Comparison of ENCODE assay signal across 1 cellular context in the genomic region with DNA sequence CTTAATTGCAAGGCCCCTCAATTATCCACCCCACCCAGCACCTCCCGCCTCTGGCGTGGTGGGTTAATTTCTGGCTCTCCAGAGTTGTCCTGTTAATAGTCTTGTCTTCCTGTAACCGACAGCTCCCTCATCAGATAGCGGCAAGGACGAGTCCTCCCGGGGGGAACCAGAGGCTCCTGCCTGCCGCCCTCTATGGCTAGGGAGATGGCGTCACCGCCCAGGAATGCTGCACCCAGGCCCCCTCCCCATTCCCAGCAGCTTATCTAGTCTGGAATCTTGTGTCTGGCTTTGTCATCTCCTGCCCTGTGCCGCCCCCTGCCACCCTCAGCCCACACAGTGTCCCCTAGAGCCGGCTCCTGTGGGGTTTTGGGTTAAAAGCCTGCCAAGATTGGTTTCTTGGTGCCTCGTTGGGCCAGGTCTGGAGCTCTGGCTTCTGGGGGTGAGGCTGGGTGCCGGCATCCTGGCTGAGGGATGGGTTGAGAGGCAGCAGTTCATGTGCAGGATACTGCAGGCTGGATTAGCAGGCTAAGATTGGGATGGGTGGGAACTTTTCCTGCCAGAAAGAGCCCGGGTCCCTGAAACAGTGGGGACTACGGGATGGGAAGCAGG.
TF ChIP-seq lines count a peak whose summit lies in the region.

No MANE protein-coding gene starts in this region.

TF ChIP-seq in IMR-90, 13 proteins besides CTCF, POLR2A, EP300 and RAD21 (continued from another document):
- no peak for TF ChIP-seq USF2 (IDR thresholded peaks at IDR 0.05; ENCODE audit: low read depth, low read length)
